ENCODE assay signal across 31 cellular contexts in the genomic region with DNA sequence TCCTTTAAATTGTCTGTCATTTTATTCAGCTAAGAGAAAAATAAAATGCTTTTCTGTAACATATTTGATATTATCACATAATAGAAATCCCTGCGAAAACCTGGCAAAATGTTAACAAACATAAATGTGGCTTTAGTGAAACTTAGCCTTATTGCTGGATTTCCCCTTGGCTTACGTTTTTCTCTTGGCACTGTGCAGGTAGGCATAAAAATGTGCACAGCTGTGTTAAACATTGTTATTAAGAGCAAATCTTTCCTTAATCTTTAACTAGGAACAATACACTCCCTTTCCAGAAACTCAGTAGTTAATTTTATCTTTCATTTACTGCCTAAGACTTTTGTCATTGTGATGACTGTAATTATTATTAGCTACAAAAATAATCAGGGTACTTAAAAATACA.
"Had no signal": no experiment of that assay in that cellular context is flagged by ENCODE, and none has a peak within 500 bp of the region (broad histone marks: within the 10 kb centered on the region; RNA-seq: fewer than 3 reads in every experiment).

No MANE protein-coding gene starts in this region.

- H3K4me3 ChIP-seq: psoas muscle, right lobe of liver, sigmoid colon, stomach, thoracic aorta, thyroid gland, tibial nerve, upper lobe of left lung, vagina had no signal

- H3K36me3 ChIP-seq: neutrophil, right lobe of liver, sigmoid colon, stomach, thoracic aorta, thyroid gland, tibial nerve, upper lobe of left lung, vagina had no signal

- H3K4me1 ChIP-seq: parathyroid adenoma, psoas muscle, right lobe of liver, sigmoid colon, thyroid gland, tibial nerve, upper lobe of left lung, vagina had no signal

- H3K4me1 Mint-ChIP-seq: naive thymus-derived CD4-positive, alpha-beta T cell; natural killer cell; neural crest cell; stimulated activated effector memory CD8-positive, alpha-beta T cell treated with anti-CD3 and anti-CD28 coated beads, Interleukin-12 subunit alpha, Interleukin-12 subunit beta, amount 100 ng/mL, for 72 hours; stimulated activated naive B cell treated with anti-CD40 and anti-IgM and Interleukin-4, amounts not matched to agents 10 μg/mL and 1 μg/mL and 100 μg/mL, for 72 hours had no signal

- H3K27ac Mint-ChIP-seq: naive thymus-derived CD4-positive, alpha-beta T cell; natural killer cell; nephron progenitor cell; progenitor cell of endocrine pancreas; stimulated activated effector memory CD8-positive, alpha-beta T cell treated with anti-CD3 and anti-CD28 coated beads, Interleukin-12 subunit alpha, Interleukin-12 subunit beta, amount 100 ng/mL, for 72 hours; stimulated activated naive B cell treated with anti-CD40 and anti-IgM and Interleukin-4, amounts not matched to agents 10 μg/mL and 1 μg/mL and 100 μg/mL, for 72 hours; stimulated activated naive CD8-positive, alpha-beta T cell treated with anti-CD3 and anti-CD28 coated beads, Interleukin-15, Interleukin-2, amounts not matched to agents 100 ng/mL and 50 ng/mL, for 24 hours had no signal

- H3K27ac ChIP-seq: neutrophil, parathyroid adenoma, psoas muscle, right lobe of liver, sigmoid colon, stomach, thoracic aorta, thyroid gland, tibial nerve, upper lobe of left lung, vagina had no signal

- H3K27me3 ChIP-seq: neutrophil, right lobe of liver, sigmoid colon, stomach, thyroid gland, tibial nerve, upper lobe of left lung, vagina had no signal

- FAIRE-seq: small intestine, urothelium cell line had no signal

- DNase-seq: naive thymus-derived CD4-positive, alpha-beta T cell; natural killer cell; nephron progenitor cell; nucleus accumbens; posterior cingulate gyrus; psoas muscle; retina; right cardiac atrium; right lobe of liver; sigmoid colon; small intestine; stimulated activated CD4-positive, alpha-beta T cell treated with anti-CD3 and anti-CD28 coated beads, Interleukin-15, amount 100 ng/mL, for 24 hours; stimulated activated CD4-positive, alpha-beta T cell treated with anti-CD3 and anti-CD28 coated beads, Interleukin-2, amount 100 ng/mL, for 24 hours; stimulated activated CD4-positive, alpha-beta T cell treated with anti-CD3 and anti-CD28 coated beads, Interleukin-2, amount 100 ng/mL, for 48 hours; stimulated activated CD4-positive, alpha-beta T cell treated with anti-CD3 and anti-CD28 coated beads, Interleukin-4, amount 100 ng/mL, for 24 hours; stimulated activated naive B cell treated with anti-CD40 and anti-IgM and Interleukin-4, amounts not matched to agents 10 μg/mL and 1 μg/mL and 100 μg/mL, for 72 hours; stimulated activated naive CD4-positive, alpha-beta T cell treated with Interleukin-2 at 50 U/mL for 16 hours; stomach; thyroid gland; trophoblast cell; upper lobe of left lung had no signal

- H3K36me3 Mint-ChIP-seq: naive thymus-derived CD4-positive, alpha-beta T cell; natural killer cell; stimulated activated effector memory CD8-positive, alpha-beta T cell treated with anti-CD3 and anti-CD28 coated beads, Interleukin-12 subunit alpha, Interleukin-12 subunit beta, amount 100 ng/mL, for 72 hours; stimulated activated naive B cell treated with anti-CD40 and anti-IgM and Interleukin-4, amounts not matched to agents 10 μg/mL and 1 μg/mL and 100 μg/mL, for 72 hours had no signal

- ATAC-seq: naive thymus-derived CD4-positive, alpha-beta T cell; natural killer cell; psoas muscle; right cardiac atrium; right lobe of liver; stimulated activated effector memory CD8-positive, alpha-beta T cell treated with anti-CD3 and anti-CD28 coated beads, Interleukin-12 subunit alpha, Interleukin-12 subunit beta, amount 100 ng/mL, for 72 hours; stimulated activated naive B cell treated with anti-CD40 and anti-IgM and Interleukin-4, amounts not matched to agents 10 μg/mL and 1 μg/mL and 100 μg/mL, for 72 hours had no signal

- H3K4me3 Mint-ChIP-seq: naive thymus-derived CD4-positive, alpha-beta T cell; natural killer cell; nephron progenitor cell; neural crest cell; stimulated activated effector memory CD8-positive, alpha-beta T cell treated with anti-CD3 and anti-CD28 coated beads, Interleukin-12 subunit alpha, Interleukin-12 subunit beta, amount 100 ng/mL, for 72 hours; stimulated activated naive B cell treated with anti-CD40 and anti-IgM and Interleukin-4, amounts not matched to agents 10 μg/mL and 1 μg/mL and 100 μg/mL, for 72 hours; stimulated activated naive CD8-positive, alpha-beta T cell treated with anti-CD3 and anti-CD28 coated beads, Interleukin-15, Interleukin-2, amounts not matched to agents 100 ng/mL and 50 ng/mL, for 24 hours had no signal

- H3K9me3 ChIP-seq: neutrophil, psoas muscle, right lobe of liver, sigmoid colon, stomach, thoracic aorta, thyroid gland, tibial nerve, upper lobe of left lung, vagina had no signal

- H3K27me3 Mint-ChIP-seq: naive thymus-derived CD4-positive, alpha-beta T cell; progenitor cell of endocrine pancreas; stimulated activated naive B cell treated with anti-CD40 and anti-IgM and Interleukin-4, amounts not matched to agents 10 μg/mL and 1 μg/mL and 100 μg/mL, for 72 hours; stimulated activated naive CD8-positive, alpha-beta T cell treated with anti-CD3 and anti-CD28 coated beads, Interleukin-15, Interleukin-2, amounts not matched to agents 100 ng/mL and 50 ng/mL, for 24 hours had no signal
